ENCODE assay signal across 8 cellular contexts in the genomic region with DNA sequence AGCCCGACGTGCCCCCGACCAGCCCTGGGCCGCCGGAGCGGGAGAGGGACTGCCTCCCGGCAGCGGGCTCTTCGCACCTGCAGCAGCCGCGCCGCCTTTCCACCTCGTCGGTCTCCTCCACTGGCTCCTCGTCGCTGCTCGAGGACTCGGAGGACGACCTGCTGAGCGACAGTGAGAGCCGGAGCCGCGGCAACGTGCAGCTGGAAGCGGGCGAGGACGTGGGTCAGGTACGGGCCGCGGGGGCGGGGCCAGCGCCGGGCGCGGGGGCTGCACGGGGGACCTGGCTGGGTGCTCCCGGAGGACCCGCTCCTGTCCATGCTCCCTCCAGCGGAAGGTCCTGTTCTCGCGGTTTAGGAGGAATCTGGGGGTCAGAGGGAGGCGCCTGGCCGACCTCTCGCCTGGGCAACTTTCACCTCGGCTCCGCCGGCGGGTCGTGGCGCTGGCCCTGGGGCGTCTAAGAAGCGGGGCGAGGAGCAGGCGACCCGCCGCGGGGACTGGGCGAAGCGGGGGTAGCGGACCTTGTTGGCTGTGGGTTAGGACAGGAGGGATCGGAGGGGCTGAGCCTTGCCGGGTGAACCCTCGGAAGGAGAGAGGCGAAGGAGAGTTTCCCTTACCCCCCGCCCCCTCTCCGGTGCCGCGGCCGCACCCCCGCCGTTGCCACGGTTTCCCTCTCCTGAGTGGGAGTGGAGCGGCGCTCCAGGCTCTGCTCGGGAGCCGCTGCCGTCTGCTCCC.
DNase-seq lines count a peak whose midpoint lies in the region; ATAC-seq lines count a peak whose summit lies in the region.

No MANE protein-coding gene starts in this region.

- peaks cover 14% of the 10 kb centered on the region for H3K4me1 ChIP-seq in adipocyte (ENCODE audit: control insufficient read depth, insufficient read depth, low read length)

- H3K4me3 ChIP-seq in adipocyte (ENCODE audit: low read length), result peak overlapping the region; percentile 44

- no peaks in the 10 kb centered on the region for H3K9me3 ChIP-seq in adipocyte (ENCODE audit: control insufficient read depth, low read length)

- peak; percentile 10 for ATAC-seq in HG02588 (IDR thresholded peaks at IDR 0.05; ENCODE audit: unreplicated experiment)

- no peak overlapping the region for H3K9ac ChIP-seq in adipocyte (ENCODE audit: low read length)

- peaks cover 33% of the 10 kb centered on the region for H3K27me3 ChIP-seq in adipocyte (replicated peaks; ENCODE audit: control insufficient read depth, insufficient read depth, low read length)

- no peaks in the 10 kb centered on the region for H3K36me3 ChIP-seq in adipocyte (ENCODE audit: control insufficient read depth, insufficient read depth, low read length, severe bottlenecking)

- DNase-seq in NCI-H1436 (lab: John Stamatoyannopoulos, UW) (peak; percentile 19), NCI-H1436 treated with DMSO at 0.1 percent for 48 hours (lab: John Stamatoyannopoulos, UW) (no peak), NCI-H2171 (lab: John Stamatoyannopoulos, UW) (peak; percentile 28), adipocyte (ENCODE audit: low read depth) (peak; percentile 42), left kidney (ENCODE audit: low read depth, low spot score) (peak; percentile 73), NCI-H1694 treated with DMSO at 0.1 percent for 48 hours (lab: John Stamatoyannopoulos, UW) (no peak)
- DNase-seq in stimulated activated naive CD4-positive, alpha-beta T cell treated with Interleukin-2 at 50 U/mL for 16 hours (lab: John Stamatoyannopoulos, UW), result peak; percentile 21

Comparison
In these comparisons a context has a peak if more than half of its experiments do, and no peak if none do; other contexts are left out.
1. DNase-seq: peak in NCI-H1436 (single experiment), NCI-H2171 (single experiment), adipocyte (single experiment), left kidney (single experiment) and stimulated activated naive CD4-positive, alpha-beta T cell treated with Interleukin-2 at 50 U/mL for 16 hours (single experiment); none in NCI-H1436 treated with DMSO at 0.1 percent for 48 hours (single experiment) and NCI-H1694 treated with DMSO at 0.1 percent for 48 hours (single experiment).